Comparison of ENCODE assay signal across 14 cellular contexts in the genomic region with DNA sequence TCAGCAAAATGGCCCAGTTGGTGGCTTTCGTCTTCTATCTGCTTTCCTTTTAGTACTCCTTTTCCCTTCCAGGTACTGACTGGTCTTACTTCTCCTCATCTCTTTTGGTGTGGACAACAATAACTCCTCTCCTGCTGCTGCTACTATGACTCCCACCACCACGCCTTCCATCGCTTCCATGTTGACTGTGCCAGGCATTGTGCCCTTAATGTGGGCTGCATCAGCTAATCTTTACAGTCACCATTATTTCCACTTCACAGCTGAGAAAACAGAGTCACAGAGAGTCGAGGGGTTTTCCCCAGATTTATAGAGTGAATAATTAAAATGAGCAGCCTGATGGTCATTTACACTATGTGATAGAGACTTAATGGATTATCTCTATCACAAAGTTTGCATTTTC.
DNase-seq lines count a peak whose midpoint lies in the region; ATAC-seq and TF ChIP-seq lines count a peak whose summit lies in the region.
"Had no signal": no experiment of that assay in that cellular context is flagged by ENCODE, and none has a peak within 500 bp of the region (broad histone marks: within the 10 kb centered on the region; RNA-seq: fewer than 3 reads in every experiment).

No MANE protein-coding gene starts in this region.

- H3K4me3 ChIP-seq in HCT116 (replicated peaks in 1 of 2; ENCODE audit: low read depth in 1 of 2, low read length in 2 of 2), result no peak overlapping the region
- H3K4me3 ChIP-seq in OCI-LY3 (ENCODE audit: low read length), result peak overlapping the region; percentile 42; the same call in 1 of the 2 replicates
- no peak overlapping the region for H3K4me3 ChIP-seq in neural progenitor cell
- no peak overlapping the region for H3K4me3 ChIP-seq in left lung

- peak; percentile 22 for DNase-seq in activated naive CD4-positive, alpha-beta T cell treated with Interleukin-2 at 50 U/mL for 16 hours
- DNase-seq in activated naive CD4-positive, alpha-beta T cell treated with anti-CD3 and anti-CD28 coated beads, Interleukin-2, amount 50 U/mL, for 72 hours (ENCODE audit: low spot score in 2 of 2), result no peak
- no peak for DNase-seq in HCT116 (ENCODE audit: low read depth, low spot score)
- DNase-seq in neural progenitor cell (ENCODE audit: low spot score), result no peak
- no peak for DNase-seq in mesenteric fat pad (ENCODE audit: low spot score)
- DNase-seq in left lung, result no peak
- DNase-seq: NCI-H1105 treated with DMSO at 0.1 percent for 48 hours, NCI-H1694, NCI-H2081, NCI-H2171, NCI-H345 had no signal

- H3K4me2 ChIP-seq in HCT116 (ENCODE audit: low read length) (peak overlapping the region; percentile 45), OCI-LY3 (ENCODE audit: low read length) (peak overlapping the region; percentile 71), neural progenitor cell (no peak overlapping the region)

- H3K9me3 Mint-ChIP-seq in activated naive CD4-positive, alpha-beta T cell treated with anti-CD3 and anti-CD28 coated beads, Interleukin-2, amount 50 U/mL, for 72 hours, result no peaks in the 10 kb centered on the region
- no peaks in the 10 kb centered on the region for H3K9me3 Mint-ChIP-seq in neural progenitor cell

- H3K36me3 ChIP-seq in HCT116 (ENCODE audit: control insufficient read depth in 1 of 2, insufficient read depth in 2 of 2, low read length in 2 of 2), result no peaks in the 10 kb centered on the region
- H3K36me3 ChIP-seq in OCI-LY3 (replicated peaks; ENCODE audit: low read depth, low read length), result peaks cover 7% of the 10 kb centered on the region
- H3K36me3 ChIP-seq in neural progenitor cell, result no peaks in the 10 kb centered on the region
- no peaks in the 10 kb centered on the region for H3K36me3 ChIP-seq in left lung
- H3K36me3 ChIP-seq: BE2C had no signal

- no peaks in the 10 kb centered on the region for H3K9me3 ChIP-seq in HCT116 (ENCODE audit: control insufficient read depth in 1 of 2, insufficient read depth in 1 of 2, low read depth in 1 of 2, low read length in 2 of 2)
- no peaks in the 10 kb centered on the region for H3K9me3 ChIP-seq in OCI-LY3 (ENCODE audit: insufficient read depth, low read length)
- H3K9me3 ChIP-seq in neural progenitor cell (ENCODE audit: low read depth), result no peaks in the 10 kb centered on the region
- H3K9me3 ChIP-seq in left lung, result no peaks in the 10 kb centered on the region
- H3K9me3 ChIP-seq: BE2C had no signal

- H4K20me1 ChIP-seq in HCT116 (ENCODE audit: insufficient read depth) (no peaks in the 10 kb centered on the region), OCI-LY3 (ENCODE audit: insufficient read depth, low read length) (no peaks in the 10 kb centered on the region), neural progenitor cell (ENCODE audit: low read depth) (no peaks in the 10 kb centered on the region)

- H2AFZ ChIP-seq in HCT116 (ENCODE audit: low read depth, low read length, poor library complexity, severe bottlenecking) (peak overlapping the region; percentile 57), OCI-LY3 (ENCODE audit: low read depth, low read length) (peak overlapping the region; percentile 84), neural progenitor cell (replicated peaks) (peak overlapping the region; percentile 17)

- no peak for ATAC-seq in activated naive CD4-positive, alpha-beta T cell treated with anti-CD3 and anti-CD28 coated beads, Interleukin-2, amount 50 U/mL, for 72 hours
- no peak for ATAC-seq in HCT116
- ATAC-seq in left lung, result no peak

- TF ChIP-seq POLR2A in HCT116 (IDR thresholded peaks at IDR 0.05; ENCODE audit: borderline replicate concordance, extremely low read depth, insufficient read depth, insufficient read length), result no peak

- H3K27me3 ChIP-seq in HCT116 (ENCODE audit: insufficient read depth, low read length) (no peaks in the 10 kb centered on the region), OCI-LY3 (ENCODE audit: low read depth, low read length) (no peaks in the 10 kb centered on the region), neural progenitor cell (no peaks in the 10 kb centered on the region), left lung (no peaks in the 10 kb centered on the region)
- H3K27me3 ChIP-seq: BE2C had no signal

- H3K9ac ChIP-seq in HCT116 (ENCODE audit: low read length) (no peak overlapping the region), OCI-LY3 (ENCODE audit: low read length) (peak overlapping the region; percentile 71), neural progenitor cell (no peak overlapping the region)

- H3K27ac ChIP-seq in HCT116 (ENCODE audit: low read depth, low read length) (no peak overlapping the region), OCI-LY3 (ENCODE audit: low read length) (peak overlapping the region; percentile 86), neural progenitor cell (no peak overlapping the region), left lung (no peak overlapping the region)

- H3K4me1 Mint-ChIP-seq in neural progenitor cell, result peaks cover 20% of the 10 kb centered on the region

- peaks cover 3% of the 10 kb centered on the region for H3K27me3 Mint-ChIP-seq in neural progenitor cell (ENCODE audit: insufficient read depth, low read depth)
- H3K27me3 Mint-ChIP-seq: IgD-negative memory B cell had no signal

- no peak for TF ChIP-seq RAD21 in HCT116 (IDR thresholded peaks at IDR 0.05; ENCODE audit: low read depth)

- POLR2A ChIA-PET in HCT116 (lab: Charles Lee), result no interaction called here

- H3K4me1 ChIP-seq in HCT116 (ENCODE audit: control insufficient read depth in 1 of 2, insufficient read depth in 2 of 2, low read length in 2 of 2) (peaks cover 6 to 17% of the 10 kb centered on the region in 2 experiments), OCI-LY3 (ENCODE audit: low read length) (peaks cover 27% of the 10 kb centered on the region), neural progenitor cell (peaks cover 5% of the 10 kb centered on the region), left lung (peaks cover 0 to 12% of the 10 kb centered on the region in 2 donors)

- H3K9me2 ChIP-seq in HCT116 (ENCODE audit: insufficient read depth), result no peaks in the 10 kb centered on the region

- H3F3A ChIP-seq in neural progenitor cell (ENCODE audit: low read depth), result peaks cover under 1% of the 10 kb centered on the region

- no TSS peak for BruUV-seq in HCT116 (replicated peaks; lab: Mats Ljungman, UMichigan)

- TF ChIP-seq CTCF in HCT116 (IDR thresholded peaks at IDR 0.05 in 2 of 3, conservative IDR thresholded peaks at IDR 0.05 in 1 of 3; ENCODE audit: borderline replicate concordance in 1 of 3, insufficient read depth in 1 of 3, low read depth in 2 of 3, low read length in 2 of 3) (no peak), OCI-LY3 (IDR thresholded peaks at IDR 0.05; ENCODE audit: low read depth, low read length) (no peak), neural progenitor cell (IDR thresholded peaks at IDR 0.05) (no peak), left lung (IDR thresholded peaks at IDR 0.05) (no peak)

- CTCF ChIA-PET in HCT116 (lab: Charles Lee), result interaction anchor here (0.7 to 2.6 kb wide), 9 partner anchors 9 to 506 kb away, joined by 3 to 22 read pairs (median 3); no protein-coding TSS in a partner anchor

- no peak overlapping the region for H3K4me3 Mint-ChIP-seq in neural progenitor cell

- H3K79me2 ChIP-seq in HCT116 (ENCODE audit: insufficient read depth, low read length), result no peaks in the 10 kb centered on the region
- no peaks in the 10 kb centered on the region for H3K79me2 ChIP-seq in OCI-LY3 (ENCODE audit: low read length)
- no peaks in the 10 kb centered on the region for H3K79me2 ChIP-seq in neural progenitor cell (ENCODE audit: low read depth)

- H3K36me3 Mint-ChIP-seq in activated naive CD4-positive, alpha-beta T cell treated with anti-CD3 and anti-CD28 coated beads, Interleukin-2, amount 50 U/mL, for 72 hours, result no peaks in the 10 kb centered on the region
- H3K36me3 Mint-ChIP-seq in neural progenitor cell, result no peaks in the 10 kb centered on the region

- RAD21 ChIA-PET in HCT116 (lab: Charles Lee; ENCODE audit: low non-redundant PET in 1 of 2, low total read pairs in 2 of 2, uncharacterized antibody in 2 of 2, unreplicated experiment in 2 of 2), result interaction anchor here (0.6 to 1.8 kb wide), 5 partner anchors 64 to 620 kb away, joined by 3 to 9 read pairs (median 4); no protein-coding TSS in a partner anchor

- no peak overlapping the region for H3K27ac Mint-ChIP-seq in activated naive CD4-positive, alpha-beta T cell treated with anti-CD3 and anti-CD28 coated beads, Interleukin-2, amount 50 U/mL, for 72 hours
- no peak overlapping the region for H3K27ac Mint-ChIP-seq in neural progenitor cell

- intact Hi-C loops in HCT116 (cut with micrococcal nuclease) (loop anchor here (5.0 kb wide), 1 partner anchor 167 kb away; no protein-coding TSS in a partner anchor), left lung (cut with DNase I) (no loop called here)

TF ChIP-seq in HCT116, 20 proteins besides CTCF, POLR2A, EP300 and RAD21 (continues in another document):
- TF ChIP-seq, protein P1, sequence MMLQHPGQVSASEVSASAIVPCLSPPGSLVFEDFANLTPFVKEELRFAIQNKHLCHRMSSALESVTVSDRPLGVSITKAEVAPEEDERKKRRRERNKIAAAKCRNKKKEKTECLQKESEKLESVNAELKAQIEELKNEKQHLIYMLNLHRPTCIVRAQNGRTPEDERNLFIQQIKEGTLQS (IDR thresholded peaks at IDR 0.05), result no peak
- TF ChIP-seq ZNF274 (IDR thresholded peaks at IDR 0.05; ENCODE audit: low read depth, low read length) (no peak), FOSL1 (IDR thresholded peaks at IDR 0.05; ENCODE audit: low read depth) (no peak), EGR1 (IDR thresholded peaks at IDR 0.05; ENCODE audit: low read depth) (no peak), TCF7L2 (IDR thresholded peaks at IDR 0.05; ENCODE audit: borderline replicate concordance, extremely low read depth, insufficient read depth, insufficient read length) (no peak), POLR2AphosphoS5 (IDR thresholded peaks at IDR 0.05; ENCODE audit: low read depth, low read length) (no peak), ELF1 (IDR thresholded peaks at IDR 0.05; ENCODE audit: borderline replicate concordance, low read depth) (no peak), CEBPB (IDR thresholded peaks at IDR 0.05; ENCODE audit: low read depth) (no peak), SRF (IDR thresholded peaks at IDR 0.05; ENCODE audit: low read depth) (no peak)
- TF ChIP-seq, protein P2, sequence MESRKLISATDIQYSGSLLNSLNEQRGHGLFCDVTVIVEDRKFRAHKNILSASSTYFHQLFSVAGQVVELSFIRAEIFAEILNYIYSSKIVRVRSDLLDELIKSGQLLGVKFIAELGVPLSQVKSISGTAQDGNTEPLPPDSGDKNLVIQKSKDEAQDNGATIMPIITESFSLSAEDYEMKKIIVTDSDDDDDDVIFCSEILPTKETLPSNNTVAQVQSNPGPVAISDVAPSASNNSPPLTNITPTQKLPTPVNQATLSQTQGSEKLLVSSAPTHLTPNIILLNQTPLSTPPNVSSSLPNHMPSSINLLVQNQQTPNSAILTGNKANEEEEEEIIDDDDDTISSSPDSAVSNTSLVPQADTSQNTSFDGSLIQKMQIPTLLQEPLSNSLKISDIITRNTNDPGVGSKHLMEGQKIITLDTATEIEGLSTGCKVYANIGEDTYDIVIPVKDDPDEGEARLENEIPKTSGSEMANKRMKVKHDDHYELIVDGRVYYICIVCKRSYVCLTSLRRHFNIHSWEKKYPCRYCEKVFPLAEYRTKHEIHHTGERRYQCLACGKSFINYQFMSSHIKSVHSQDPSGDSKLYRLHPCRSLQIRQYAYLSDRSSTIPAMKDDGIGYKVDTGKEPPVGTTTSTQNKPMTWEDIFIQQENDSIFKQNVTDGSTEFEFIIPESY (IDR thresholded peaks at IDR 0.05; ENCODE audit: extremely low read depth, insufficient replicate concordance, low read length), result no peak

Comparison
In these comparisons a context has a peak if more than half of its experiments do, and no peak if none do; other contexts are left out.
1. H2AFZ ChIP-seq: peak in every context shown above with its lines; median percentile 84 in OCI-LY3; 57 in HCT116; 17 in neural progenitor cell.